Comparison of ENCODE assay signal across 1 cellular context in genomic region chr19:47742636-47743035, GRCh38.
TF ChIP-seq lines count a peak whose summit lies in the region.

No MANE protein-coding gene starts in this region.

TF ChIP-seq in endothelial cell of umbilical vein, 7 proteins besides CTCF, POLR2A, EP300 and RAD21:
- TF ChIP-seq MAX (IDR thresholded peaks at IDR 0.05; ENCODE audit: insufficient read depth, insufficient read length), result peak; percentile 18
- no peak for TF ChIP-seq FOS (IDR thresholded peaks at IDR 0.05; ENCODE audit: borderline replicate concordance, insufficient read depth, low read length)
